In genomic region chr11:44309483-44310197, GRCh38 we compare ENCODE assay signal across 8 cellular contexts. TPM values are rescaled to one million over a fixed set of nuclear protein-coding genes. Genes with fewer than 3 reads are reported as not detected.
DNase-seq lines count a peak whose midpoint lies in the region; ATAC-seq and TF ChIP-seq lines count a peak whose summit lies in the region.

Gene ALX4 (minus strand): TSS chr11:44310139. CDS start chr11:44310062, 77 bp downstream.

- H3K9ac ChIP-seq in adipocyte (ENCODE audit: low read length) = no peak within 1 kb of the TSS

- peaks cover 5% of the 10 kb centered on the region for H3K9me3 ChIP-seq in adipocyte (ENCODE audit: control insufficient read depth, low read length)

- peak within 1 kb of the TSS; percentile 56 for H3K4me3 ChIP-seq in LNCaP clone FGC (ENCODE audit: low read depth, low read length)
- H3K4me3 ChIP-seq in adipocyte (ENCODE audit: low read length) = peak within 1 kb of the TSS; percentile 61

- H3K36me3 ChIP-seq in adipocyte (ENCODE audit: control insufficient read depth, insufficient read depth, low read length, severe bottlenecking) = no peaks in the 10 kb centered on the region

- H3K4me1 Mint-ChIP-seq in type B pancreatic cell (ENCODE audit: unreplicated experiment) = peaks cover 36% of the 10 kb centered on the region

- ATAC-seq in left lobe of liver (peak; percentile 32), HG03354 (IDR thresholded peaks at IDR 0.05; ENCODE audit: poor library complexity, severe bottlenecking, unreplicated experiment) (no peak), HG02798 (IDR thresholded peaks at IDR 0.05; ENCODE audit: poor library complexity, unreplicated experiment) (no peak)

- TF ChIP-seq CTCF in LNCaP clone FGC (IDR thresholded peaks at IDR 0.05; ENCODE audit: control insufficient read depth, extremely low read depth, insufficient read depth) (peak; percentile 60), type B pancreatic cell (conservative IDR thresholded peaks at IDR 0.05) (no peak)

- peak; percentile 5 for DNase-seq in CD1c-positive myeloid dendritic cell (ENCODE audit: extremely low spot score)
- peak; percentile 28 for DNase-seq in LNCaP clone FGC (ENCODE audit: low read depth)
- DNase-seq in adipocyte (ENCODE audit: low read depth) = peak; percentile 92
- no peak for DNase-seq in left lobe of liver (ENCODE audit: low spot score)
- DNase-seq in type B pancreatic cell (ENCODE audit: extremely low spot score, unreplicated experiment) = peak; percentile 79
- no peak for DNase-seq in mesenteric fat pad (ENCODE audit: low spot score)

- no peaks in the 10 kb centered on the region for H3K9me3 Mint-ChIP-seq in type B pancreatic cell

- H3K36me3 Mint-ChIP-seq in type B pancreatic cell = peaks cover 4% of the 10 kb centered on the region

- no peak within 1 kb of the TSS for H3K27ac Mint-ChIP-seq in type B pancreatic cell

- H3K27me3 Mint-ChIP-seq in type B pancreatic cell = peaks cover 97% of the 10 kb centered on the region

- peaks cover 8% of the 10 kb centered on the region for H3K4me1 ChIP-seq in adipocyte (ENCODE audit: control insufficient read depth, insufficient read depth, low read length)

- H3K27me3 ChIP-seq in adipocyte (replicated peaks; ENCODE audit: control insufficient read depth, insufficient read depth, low read length) = peaks cover 81% of the 10 kb centered on the region

- peak within 1 kb of the TSS; percentile 85 for H3K4me3 Mint-ChIP-seq in type B pancreatic cell

RNA-seq across cellular contexts. Expression of gene ALX4, which starts in this region (rescaled TPM):
- not detected for total RNA-seq in left lobe of liver
- total RNA-seq in type B pancreatic cell (ENCODE audit: low replicate concordance) = 0.43 and 11.6 TPM in 2 replicates
- not detected for total RNA-seq in mesenteric fat pad

Comparison
In these comparisons a context has a peak if more than half of its experiments do, and no peak if none do; other contexts are left out.
1. Peak in ATAC-seq in left lobe of liver; RNA of the gene not detected or under 1 TPM.
2. DNase-seq: peak in CD1c-positive myeloid dendritic cell (single experiment), LNCaP clone FGC (single experiment), adipocyte (single experiment) and type B pancreatic cell (single experiment); none in left lobe of liver (single experiment) and mesenteric fat pad (single experiment).